In genomic region chr3:139342054-139342453, GRCh38 we compare ENCODE assay signal across 22 cellular contexts.
"Had no signal": no experiment of that assay in that cellular context is flagged by ENCODE, and none has a peak within 500 bp of the region (broad histone marks: within the 10 kb centered on the region; RNA-seq: fewer than 3 reads in every experiment).

No MANE protein-coding gene starts in this region.

- H3K36me3 ChIP-seq: breast epithelium, right atrium auricular region had no signal

- H2AFZ ChIP-seq: parathyroid adenoma had no signal

- DNase-seq: activated CD4-positive, alpha-beta T cell treated with anti-CD3 and anti-CD28 coated beads for 36 hours; activated CD4-positive, CD25-positive, alpha-beta regulatory T cell; activated CD8-positive, alpha-beta memory T cell treated with anti-CD3 and anti-CD28 coated beads, Interleukin-2, amount 10 ng/mL, durations not matched to agents 7 days and 5 days; activated CD8-positive, alpha-beta T cell treated with anti-CD3 and anti-CD28 coated beads, Interleukin-2, amount 10 ng/mL, durations not matched to agents 7 days and 5 days; activated effector memory CD4-positive, alpha-beta T cell treated with Interleukin-2 at 50 U/mL for 16 hours; activated naive CD4-positive, alpha-beta T cell treated with Interleukin-2 at 50 U/mL for 16 hours; central memory CD4-positive, alpha-beta T cell; foreskin fibroblast; head of caudate nucleus; hippocampal formation; left cardiac atrium; mammary epithelial cell; occipital lobe; psoas muscle; spleen; stimulated activated naive CD4-positive, alpha-beta T cell; tibial artery had no signal

- H3K4me3 ChIP-seq: breast epithelium, psoas muscle, right atrium auricular region, spleen, suprapubic skin, tibial artery had no signal

- H3K27ac Mint-ChIP-seq: activated CD4-positive, alpha-beta T cell treated with anti-CD3 and anti-CD28 coated beads for 36 hours; activated CD8-positive, alpha-beta memory T cell treated with anti-CD3 and anti-CD28 coated beads, Interleukin-2, amount 10 ng/mL, durations not matched to agents 7 days and 5 days; activated CD8-positive, alpha-beta T cell treated with anti-CD3 and anti-CD28 coated beads, Interleukin-2, amount 10 ng/mL, durations not matched to agents 7 days and 5 days had no signal

- H3K27me3 ChIP-seq: right atrium auricular region, suprapubic skin, tibial artery had no signal

- H3K4me1 Mint-ChIP-seq: neural crest cell had no signal

- H3K9ac ChIP-seq: parathyroid adenoma had no signal

- H3K9me3 ChIP-seq: breast epithelium, psoas muscle, right atrium auricular region, spleen, suprapubic skin, tibial artery had no signal

- H3K4me3 Mint-ChIP-seq: activated CD4-positive, alpha-beta T cell treated with anti-CD3 and anti-CD28 coated beads for 36 hours; activated CD8-positive, alpha-beta memory T cell treated with anti-CD3 and anti-CD28 coated beads, Interleukin-2, amount 10 ng/mL, durations not matched to agents 7 days and 5 days; activated CD8-positive, alpha-beta T cell treated with anti-CD3 and anti-CD28 coated beads, Interleukin-2, amount 10 ng/mL, durations not matched to agents 7 days and 5 days; neural crest cell had no signal

- ATAC-seq: activated CD4-positive, alpha-beta T cell treated with anti-CD3 and anti-CD28 coated beads for 36 hours; activated CD8-positive, alpha-beta memory T cell treated with anti-CD3 and anti-CD28 coated beads, Interleukin-2, amount 10 ng/mL, durations not matched to agents 7 days and 5 days; activated CD8-positive, alpha-beta T cell treated with anti-CD3 and anti-CD28 coated beads, Interleukin-2, amount 10 ng/mL, durations not matched to agents 7 days and 5 days; left cardiac atrium; psoas muscle had no signal

- H3K27ac ChIP-seq: breast epithelium, parathyroid adenoma, psoas muscle, right atrium auricular region, spleen, suprapubic skin, tibial artery had no signal
